9 cellular contexts compared by ENCODE assay signal in genomic region chr12:9876120-9876519, GRCh38. TPM values are rescaled to one million over a fixed set of nuclear protein-coding genes. Genes with fewer than 3 reads are reported as not detected.
"Had no signal": no experiment of that assay in that cellular context is flagged by ENCODE, and none has a peak within 500 bp of the region (broad histone marks: within the 10 kb centered on the region; RNA-seq: fewer than 3 reads in every experiment).

No MANE protein-coding gene starts in this region.

RNA-seq across cellular contexts. Expression of gene KLRF2, which starts 5.2 kb away (rescaled TPM):
- total RNA-seq: OCI-LY7, PC-3, PC-9, Peyer's patch, Right ventricle myocardium superior, RPMI7951, SJCRH30, SK-MEL-5 had no signal
- polyA plus RNA-seq: SK-N-SH had no signal

RNA-seq across cellular contexts. Expression of gene CLEC2B, which starts 7.0 kb away (rescaled TPM):
- total RNA-seq: PC-3, SJCRH30 had no signal
- polyA plus RNA-seq: SK-N-SH had no signal

RNA-seq across cellular contexts. Expression of gene KLRF1, which starts 48.8 kb away (rescaled TPM):
- total RNA-seq: OCI-LY7, PC-3, PC-9, Peyer's patch, RPMI7951, SJCRH30, SK-MEL-5 had no signal
- polyA plus RNA-seq: SK-N-SH had no signal

RNA-seq across cellular contexts. Expression of gene CLEC2A, which starts 56.0 kb away (rescaled TPM):
- total RNA-seq: OCI-LY7, PC-3, PC-9, Peyer's patch, Right ventricle myocardium superior, RPMI7951, SJCRH30, SK-MEL-5 had no signal
- polyA plus RNA-seq: SK-N-SH had no signal
